In genomic region chr5:170225326-170226137, GRCh38 we compare ENCODE assay signal across 9 cellular contexts. TPM values are rescaled to one million over a fixed set of nuclear protein-coding genes. Genes with fewer than 3 reads are reported as not detected.
A peak's percentile ranks its signal among the peaks of the same experiment; 100 is the strongest.
DNase-seq lines count a peak whose midpoint lies in the region; ATAC-seq and TF ChIP-seq lines count a peak whose summit lies in the region.
"Had no signal": no experiment of that assay in that cellular context is flagged by ENCODE, and none has a peak within 500 bp of the region (broad histone marks: within the 10 kb centered on the region; RNA-seq: fewer than 3 reads in every experiment).

No MANE protein-coding gene starts in this region.

- H3K4me3 ChIP-seq in upper lobe of right lung, result no peak overlapping the region

- no peaks in the 10 kb centered on the region for H3K9me3 ChIP-seq in upper lobe of right lung

- intact Hi-C loops in posterior cingulate gyrus (cut with DNase I) (loop anchor here (1.0 to 5.0 kb wide), 4 partner anchors 39 to 407 kb away; no protein-coding TSS in a partner anchor), upper lobe of right lung (cut with DNase I) (loop anchor here (10.0 kb wide), 1 partner anchor 199 kb away; no protein-coding TSS in a partner anchor)

- peak; percentile 9 for DNase-seq in DMS153 treated with DMSO at 0.1 percent for 48 hours (lab: John Stamatoyannopoulos, UW; ENCODE audit: unreplicated experiment)
- no peak for DNase-seq in DMS153 (lab: John Stamatoyannopoulos, UW)
- peak; percentile 83 for DNase-seq in Kasumi-1 (lab: John Stamatoyannopoulos, UW)
- DNase-seq in SK-N-DZ (ENCODE audit: low spot score), result peak; percentile 68
- DNase-seq in activated naive CD4-positive, alpha-beta T cell treated with Interleukin-2 at 50 U/mL for 16 hours, result peak; percentile 79
- peak; percentile 47 for DNase-seq in glomerular visceral epithelial cell (ENCODE audit: extremely low spot score)
- DNase-seq in posterior cingulate gyrus, result peak; percentile 55 to 95 (median 84)
- DNase-seq in upper lobe of right lung, result no peak

- H3K27me3 ChIP-seq in upper lobe of right lung, result no peaks in the 10 kb centered on the region

- H3K4me1 ChIP-seq in upper lobe of right lung, result peaks cover 11% of the 10 kb centered on the region

- peak; percentile 88 for ATAC-seq in upper lobe of right lung

- H3K27ac ChIP-seq in upper lobe of right lung, result no peak overlapping the region

- TF ChIP-seq CTCF in upper lobe of right lung (IDR thresholded peaks at IDR 0.05), result peak; percentile 73

- H3K36me3 ChIP-seq in upper lobe of right lung, result no peaks in the 10 kb centered on the region

RNA-seq across cellular contexts. Expression of gene C5orf58, which starts 7.3 kb away (rescaled TPM):
- not detected in 2 replicates for polyA plus RNA-seq in SK-N-DZ (2014; cell fraction: cytosol; rRNA removed)
- not detected in 2 replicates for polyA plus RNA-seq in SK-N-DZ (2014; cell fraction: nucleus; rRNA removed)
- not detected for total RNA-seq in upper lobe of right lung
- total RNA-seq: mononuclear cell had no signal

Comparison
In these comparisons a context has a peak if more than half of its experiments do, and no peak if none do; other contexts are left out.
1. DNase-seq: peak in DMS153 treated with DMSO at 0.1 percent for 48 hours (single experiment), Kasumi-1 (2 of 2), SK-N-DZ (single experiment), activated naive CD4-positive, alpha-beta T cell treated with Interleukin-2 at 50 U/mL for 16 hours (single experiment), glomerular visceral epithelial cell (single experiment) and posterior cingulate gyrus (10 of 10); none in DMS153 (single experiment) and upper lobe of right lung (single experiment).